8 cellular contexts compared by ENCODE assay signal in the genomic region with DNA sequence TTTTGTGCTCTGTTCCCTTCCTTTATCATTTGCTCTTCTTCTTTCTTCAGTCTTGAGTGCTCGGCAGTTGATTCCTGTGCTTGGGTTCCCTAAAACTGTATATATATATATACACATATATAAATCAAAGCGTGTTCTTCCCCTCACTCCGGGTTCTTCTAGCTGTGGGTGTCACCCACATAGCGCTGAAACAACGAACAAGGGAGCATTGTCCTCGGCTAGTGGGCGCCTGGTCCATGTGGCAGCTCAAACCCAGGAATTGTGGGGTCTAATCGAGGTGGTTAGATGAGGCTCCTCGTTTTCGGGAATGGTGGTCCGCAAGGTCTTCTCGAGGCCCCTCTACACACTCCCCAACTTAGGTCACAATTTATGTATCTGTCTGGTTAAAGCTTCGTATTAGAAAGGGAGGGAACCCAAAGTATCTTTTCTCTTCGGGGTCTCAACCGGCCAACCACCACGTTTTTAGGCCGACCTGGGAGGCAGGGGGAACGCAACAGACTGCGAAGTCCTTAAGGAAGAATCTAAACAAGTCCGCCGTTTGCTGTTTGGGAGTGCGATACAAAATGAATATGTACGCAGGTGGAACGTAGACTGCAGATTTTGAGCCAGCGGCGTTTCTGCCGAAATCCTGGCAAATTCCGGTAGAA. TPM values are rescaled to one million over a fixed set of nuclear protein-coding genes. Genes with fewer than 3 reads are reported as not detected.
DNase-seq lines count a peak whose midpoint lies in the region; ATAC-seq, FAIRE-seq and TF ChIP-seq lines count a peak whose summit lies in the region.

No MANE protein-coding gene starts in this region.

- peak overlapping the region; percentile 99 for H3K9ac ChIP-seq in HUES6 (ENCODE audit: low read length)
- peak overlapping the region; percentile 97 to 99 for H3K9ac ChIP-seq in K562 (ENCODE audit: insufficient read depth in 1 of 2, low read depth in 2 of 2, low read length in 2 of 2)
- peak overlapping the region; percentile 82 to 96 for H3K9ac ChIP-seq in liver (ENCODE audit: low read depth in 1 of 2, low read length in 2 of 2)

- H4K20me1 ChIP-seq in K562 (replicated peaks; ENCODE audit: control insufficient read depth, insufficient read depth, low read length): no peaks in the 10 kb centered on the region

- no peak for TF ChIP-seq CTCF in K562 (IDR thresholded peaks at IDR 0.05 in 2 of 3, conservative IDR thresholded peaks at IDR 0.05 in 1 of 3; ENCODE audit: insufficient read depth in 2 of 3, low read depth in 1 of 3, low read length in 3 of 3)
- no peak for TF ChIP-seq CTCF in liver (IDR thresholded peaks at IDR 0.05; ENCODE audit: low read depth, low read length, missing input control)

- BruUV-seq in K562 (replicated peaks; lab: Mats Ljungman, UMichigan): TSS peak; percentile 98

- CTCF ChIA-PET in K562 (lab: Yijun Ruan, JAX; ENCODE audit: low intra/inter-chr PET ratio): interaction anchor here (0.8 kb wide), 1 partner anchor 60 kb away, joined by 4 read pairs; no protein-coding TSS in a partner anchor

- TF ChIP-seq RAD21 in K562 (CRISPR knock-in tag; conservative IDR thresholded peaks at IDR 0.05 in 1 of 2, IDR thresholded peaks at IDR 0.05 in 1 of 2) (no peak), liver (IDR thresholded peaks at IDR 0.05) (no peak)

- TF ChIP-seq EP300 in K562 (IDR thresholded peaks at IDR 0.05; ENCODE audit: low read length): no peak

- H3K9me1 ChIP-seq in K562 (ENCODE audit: control insufficient read depth, insufficient read depth, low read length): no peaks in the 10 kb centered on the region

- POLR2A ChIA-PET in K562 (lab: Yijun Ruan, JAX): interaction anchor here (0.6 to 2.8 kb wide), 17 partner anchors 7 to 503 kb away, joined by 3 to 13 read pairs (median 3); partner anchors contain the start of genes TOMM40L and USP21

- H3K4me1 ChIP-seq in HUES6 (ENCODE audit: control insufficient read depth, insufficient read depth, low read length): peaks cover 10% of the 10 kb centered on the region; the same call in 1 of the 2 replicates
- H3K4me1 ChIP-seq in K562 (replicated peaks in 1 of 2; ENCODE audit: control insufficient read depth in 2 of 2, insufficient read depth in 2 of 2, low read length in 2 of 2): peaks cover 13 to 30% of the 10 kb centered on the region in 2 experiments
- peaks cover 5 to 32% (median 22%) of the 10 kb centered on the region in 4 donors for H3K4me1 ChIP-seq in liver (ENCODE audit: control insufficient read depth in 4 of 4, insufficient read depth in 4 of 4, low read length in 3 of 4)

- H3K4me3 ChIP-seq in HUES6 (ENCODE audit: low read depth, low read length): peak overlapping the region; percentile 99
- peak overlapping the region; percentile 91 for H3K4me3 ChIP-seq in K562
- H3K4me3 ChIP-seq in liver (ENCODE audit: low read depth in 1 of 3, low read length in 3 of 3): peak overlapping the region; percentile 79 to 93 (median 81)

- intact Hi-C loops in K562 (cut with micrococcal nuclease): loop anchor here (10.0 kb wide), 1 partner anchor 131 kb away; no protein-coding TSS in a partner anchor

- H3K27ac ChIP-seq in HUES6 (ENCODE audit: low read depth, low read length) (peak overlapping the region; percentile 97), K562 (ENCODE audit: extremely low read depth, low read depth, low read length) (peak overlapping the region; percentile 98), liver (ENCODE audit: low read depth in 1 of 2, low read length in 2 of 2) (peak overlapping the region; percentile 86 to 97), temporal lobe (ENCODE audit: low read depth, low read length) (peak overlapping the region; percentile 98)

- peak overlapping the region; percentile 92 for H3K4me2 ChIP-seq in K562 (ENCODE audit: insufficient read depth, low read length)

- FAIRE-seq in K562 (lab: Jason Lieb, UNC) (no peak), HTR-8/SVneo (lab: Jason Lieb, UNC) (no peak)

- H2AFZ ChIP-seq in K562 (ENCODE audit: low read depth, low read length): peak overlapping the region; percentile 93

- TF ChIP-seq POLR2A in K562 (conservative IDR thresholded peaks at IDR 0.05): no peak

- peak; percentile 4; the same call in 2 of the 3 replicates for ATAC-seq in K562
- ATAC-seq in HG03196 (IDR thresholded peaks at IDR 0.05; ENCODE audit: unreplicated experiment): no peak
- ATAC-seq in GM19463 (IDR thresholded peaks at IDR 0.05; ENCODE audit: unreplicated experiment): no peak

- 4% methylated on average over 28 of the region's 28 CpGs for WGBS in K562 (ENCODE audit: insufficient coverage, low coverage, missing lambda C conversion rate)
- WGBS in liver: 34% methylated on average over 28 of the region's 28 CpGs

- H3K9me3 ChIP-seq in HUES6 (ENCODE audit: control insufficient read depth, insufficient read depth, low read depth, low read length) (no peaks in the 10 kb centered on the region), K562 (replicated peaks; ENCODE audit: control insufficient read depth, insufficient read depth, low read depth, low read length) (no peaks in the 10 kb centered on the region), liver (ENCODE audit: control insufficient read depth in 4 of 4, low read length in 3 of 4) (no peaks in the 10 kb centered on the region)

- H3K36me3 ChIP-seq in HUES6 (ENCODE audit: control insufficient read depth, insufficient read depth, low read length): 0 out of 2 replicates have a peak, but pooled peaks cover 3% of the 10 kb centered on the region
- peaks cover 4% of the 10 kb centered on the region; the same call in 1 of the 3 replicates for H3K36me3 ChIP-seq in K562 (ENCODE audit: control insufficient read depth, insufficient read depth, low read length)
- no peaks in the 10 kb centered on the region for H3K36me3 ChIP-seq in liver (ENCODE audit: control insufficient read depth in 4 of 4, insufficient read depth in 3 of 4, low read depth in 1 of 4, low read length in 3 of 4)

- in situ Hi-C loops in K562 (cut with MboI): no loop called here

- H3K27me3 ChIP-seq in HUES6 (ENCODE audit: control insufficient read depth, insufficient read depth, low read length): no peaks in the 10 kb centered on the region
- H3K27me3 ChIP-seq in K562 (ENCODE audit: control insufficient read depth in 2 of 2, insufficient read depth in 2 of 2, low read length in 2 of 2): no peaks in the 10 kb centered on the region
- H3K27me3 ChIP-seq in liver (ENCODE audit: control insufficient read depth in 4 of 4, insufficient read depth in 4 of 4, low read length in 3 of 4): no peaks in the 10 kb centered on the region

- H3K79me2 ChIP-seq in K562 (ENCODE audit: control insufficient read depth, insufficient read depth, low read length): peaks cover 38% of the 10 kb centered on the region

- DNase-seq in D341Med (ENCODE audit: low spot score) (peak; percentile 28), K562 (ENCODE audit: extremely low read depth in 1 of 4, low spot score in 3 of 4) (peak in 2 of 4 experiments; percentile 19 to 21), HTR-8/SVneo (ENCODE audit: insufficient read length, low spot score) (no peak)

RNA-seq across cellular contexts. Expression of gene SDHC, which starts 0.5 kb away (rescaled TPM):
- total RNA-seq in K562 (2011; cell fraction: chromatin; rRNA removed; ENCODE audit: low replicate concordance): 35.9 and 56.0 TPM in 2 replicates
- 47.2 and 69.9 TPM in 2 replicates for total RNA-seq in K562 (2011; cell fraction: nucleolus; rRNA removed)
- total RNA-seq in K562 (2011; cell fraction: nucleoplasm; rRNA removed): 58.2 and 68.6 TPM in 2 replicates
- total RNA-seq in K562 (2014; rRNA removed): 7.7 and 13.7 TPM in 2 replicates
- 74.8 and 87.4 TPM in 2 replicates for total RNA-seq in K562 (2014; rRNA removed; fragmentation: Illumina TruSeq; extraction: Trizol)
- 54.2 and 55.0 TPM in 2 replicates for total RNA-seq in K562 (2015; rRNA removed; fragmentation: Illumina TruSeq; extraction: Trizol)
- total RNA-seq in K562 (2021): 161 and 178 TPM in 2 replicates
- polyA plus RNA-seq in K562 (2011; rRNA removed): 273 and 309 TPM in 2 replicates
- polyA plus RNA-seq in K562 (2011; cell fraction: cytosol; rRNA removed): 358 and 447 TPM in 2 replicates
- polyA plus RNA-seq in K562 (2011; cell fraction: nucleus; rRNA removed): 83.7 and 117 TPM in 2 replicates
- polyA plus RNA-seq in K562 (2012): 144 and 207 TPM in 2 replicates
- polyA plus RNA-seq in K562 (2014; fragmentation: Illumina TruSeq; extraction: Trizol): 249 and 293 TPM in 2 replicates
- 100 to 1,000 TPM in 1 of 2 experiments, 10 to 100 TPM in 1; 99.8 to 198 TPM for polyA plus RNA-seq in K562 (2014; fragmentation: Nextera tagmentation; extraction: Ambion mirVana)
- 174 and 184 TPM in 2 replicates for polyA plus RNA-seq in K562 (2014; rRNA removed)
- 100 and 112 TPM in 2 replicates for polyA minus RNA-seq in K562 (2011; rRNA and poly(A)+ RNA removed)
- 61.5 and 99.0 TPM in 2 replicates for polyA minus RNA-seq in K562 (2011; cell fraction: cytosol; rRNA and poly(A)+ RNA removed)
- 28.0 and 50.4 TPM in 2 replicates for polyA minus RNA-seq in K562 (2011; cell fraction: nucleus; rRNA and poly(A)+ RNA removed)
- total RNA-seq in liver: 100 to 1,000 TPM in 1 of 2 donors, 10 to 100 TPM in 1; 44.3 to 116 TPM
- 100 to 1,000 TPM in 1 of 2 donors, 10 to 100 TPM in 1; 77.7 to 247 TPM for polyA plus RNA-seq in liver
- 22.1 TPM for total RNA-seq in temporal lobe

RNA-seq across cellular contexts. Expression of gene MPZ, which starts 3.9 kb away (rescaled TPM):
- 8.6 and 19.9 TPM in 2 replicates for total RNA-seq in K562 (2011; cell fraction: chromatin; rRNA removed; ENCODE audit: low replicate concordance)
- total RNA-seq in K562 (2011; cell fraction: nucleolus; rRNA removed): 17.8 and 21.0 TPM in 2 replicates
- 18.5 and 20.5 TPM in 2 replicates for total RNA-seq in K562 (2011; cell fraction: nucleoplasm; rRNA removed)
- total RNA-seq in K562 (2014; rRNA removed) (13.5 and 19.0 TPM in 2 replicates), K562 (2014; rRNA removed; fragmentation: Illumina TruSeq; extraction: Trizol) (10.2 and 10.4 TPM in 2 replicates), K562 (2015; rRNA removed; fragmentation: Illumina TruSeq; extraction: Trizol) (10.2 and 10.3 TPM in 2 replicates), K562 (2021) (11.4 and 15.3 TPM in 2 replicates), liver (1 to 10 TPM in 1 of 2 donors, under 1 TPM in 1; 0.37 to 1.0 TPM), temporal lobe (0.49 TPM)
- polyA plus RNA-seq in K562 (2011; rRNA removed) (10.5 and 10.9 TPM in 2 replicates), K562 (2014; fragmentation: Illumina TruSeq; extraction: Trizol) (14.7 and 17.5 TPM in 2 replicates), K562 (2014; fragmentation: Nextera tagmentation; extraction: Ambion mirVana) (under 1 TPM; 0.22 to 0.31 TPM), K562 (2014; rRNA removed) (15.7 and 16.6 TPM in 2 replicates), liver (1 to 10 TPM in 1 of 2 donors, under 1 TPM in 1; 0.97 to 7.4 TPM)
- 15.5 and 16.4 TPM in 2 replicates for polyA plus RNA-seq in K562 (2011; cell fraction: cytosol; rRNA removed)
- 15.3 and 25.2 TPM in 2 replicates for polyA plus RNA-seq in K562 (2011; cell fraction: nucleus; rRNA removed)
- polyA plus RNA-seq in K562 (2012): 15.0 and 18.0 TPM in 2 replicates
- 1.9 and 3.2 TPM in 2 replicates for polyA minus RNA-seq in K562 (2011; rRNA and poly(A)+ RNA removed)
- 2.4 and 3.4 TPM in 2 replicates for polyA minus RNA-seq in K562 (2011; cell fraction: cytosol; rRNA and poly(A)+ RNA removed)
- polyA minus RNA-seq in K562 (2011; cell fraction: nucleus; rRNA and poly(A)+ RNA removed): 4.7 and 8.1 TPM in 2 replicates

RNA-seq across cellular contexts. Expression of gene CFAP126, which starts 54.0 kb away (rescaled TPM):
- total RNA-seq in K562 (2011; cell fraction: chromatin; rRNA removed; ENCODE audit: low replicate concordance): not detected in 2 replicates
- total RNA-seq in K562 (2011; cell fraction: nucleolus; rRNA removed): not detected in 2 replicates
- total RNA-seq in K562 (2011; cell fraction: nucleoplasm; rRNA removed): not detected in 2 replicates
- total RNA-seq in K562 (2014; rRNA removed): not detected in 2 replicates
- not detected in 2 replicates for total RNA-seq in K562 (2014; rRNA removed; fragmentation: Illumina TruSeq; extraction: Trizol)
- total RNA-seq in K562 (2015; rRNA removed; fragmentation: Illumina TruSeq; extraction: Trizol): not detected in 2 replicates
- not detected in 2 replicates for total RNA-seq in K562 (2021)
- polyA plus RNA-seq in K562 (2011; rRNA removed): not detected in 2 replicates
- polyA plus RNA-seq in K562 (2011; cell fraction: cytosol; rRNA removed): not detected in 2 replicates
- polyA plus RNA-seq in K562 (2011; cell fraction: nucleus; rRNA removed): not detected in 2 replicates
- polyA plus RNA-seq in K562 (2012): not detected in 2 replicates
- polyA plus RNA-seq in K562 (2014; fragmentation: Illumina TruSeq; extraction: Trizol): not detected in 2 replicates
- not detected for polyA plus RNA-seq in K562 (2014; fragmentation: Nextera tagmentation; extraction: Ambion mirVana)
- not detected in 2 replicates for polyA plus RNA-seq in K562 (2014; rRNA removed)
- polyA minus RNA-seq in K562 (2011; rRNA and poly(A)+ RNA removed): not detected in 2 replicates
- not detected in 2 replicates for polyA minus RNA-seq in K562 (2011; cell fraction: cytosol; rRNA and poly(A)+ RNA removed)
- not detected in 2 replicates for polyA minus RNA-seq in K562 (2011; cell fraction: nucleus; rRNA and poly(A)+ RNA removed)
- total RNA-seq in liver: not detected
- polyA plus RNA-seq in liver: not detected
- total RNA-seq in temporal lobe: 0.49 TPM

RNA-seq across cellular contexts. Expression of gene PCP4L1, which starts 55.1 kb away (rescaled TPM):
- not detected in 2 replicates for total RNA-seq in K562 (2011; cell fraction: chromatin; rRNA removed; ENCODE audit: low replicate concordance)
- not detected in 2 replicates for total RNA-seq in K562 (2011; cell fraction: nucleolus; rRNA removed)
- total RNA-seq in K562 (2011; cell fraction: nucleoplasm; rRNA removed): not detected in 2 replicates
- total RNA-seq in K562 (2014; rRNA removed) (not detected in 2 replicates), K562 (2014; rRNA removed; fragmentation: Illumina TruSeq; extraction: Trizol) (not detected in 2 replicates), K562 (2015; rRNA removed; fragmentation: Illumina TruSeq; extraction: Trizol) (not detected in 2 replicates), K562 (2021) (not detected in 2 replicates), liver (1 to 10 TPM; 5.9 to 8.7 TPM), temporal lobe (3.0 TPM)
- polyA plus RNA-seq in K562 (2011; rRNA removed) (not detected in 2 replicates), K562 (2014; fragmentation: Illumina TruSeq; extraction: Trizol) (not detected in 2 replicates), K562 (2014; fragmentation: Nextera tagmentation; extraction: Ambion mirVana) (not detected), K562 (2014; rRNA removed) (not detected in 2 replicates), liver (1 to 10 TPM; 1.1 to 4.1 TPM)
- polyA plus RNA-seq in K562 (2011; cell fraction: cytosol; rRNA removed): not detected in 2 replicates
- not detected in 2 replicates for polyA plus RNA-seq in K562 (2011; cell fraction: nucleus; rRNA removed)
- polyA plus RNA-seq in K562 (2012): 0.08 and 0.22 TPM in 2 replicates
- not detected in 2 replicates for polyA minus RNA-seq in K562 (2011; rRNA and poly(A)+ RNA removed)
- polyA minus RNA-seq in K562 (2011; cell fraction: cytosol; rRNA and poly(A)+ RNA removed): not detected in 2 replicates
- polyA minus RNA-seq in K562 (2011; cell fraction: nucleus; rRNA and poly(A)+ RNA removed): not detected in 2 replicates
